ENCODE assay signal across 1 cellular context in the genomic region with DNA sequence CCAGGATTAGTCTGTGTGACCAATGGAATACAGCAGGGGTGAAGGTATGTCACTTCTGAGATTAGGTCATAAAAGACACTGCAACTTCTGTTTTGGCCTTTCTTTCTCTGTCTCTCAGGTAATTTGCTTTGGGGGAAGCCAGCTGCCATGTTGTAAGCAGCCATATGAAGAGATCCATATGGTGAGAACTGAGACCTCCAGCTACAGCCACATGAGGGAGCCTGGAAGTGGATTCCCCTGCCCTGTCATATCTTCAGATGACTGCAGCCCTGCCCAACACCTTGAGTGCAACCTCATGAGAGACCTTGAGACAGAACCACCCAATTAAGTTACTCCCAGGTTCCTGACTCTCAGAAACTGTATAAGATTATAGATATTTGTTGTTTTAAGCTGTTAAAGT.
TF ChIP-seq lines count a peak whose summit lies in the region.

No MANE protein-coding gene starts in this region.

TF ChIP-seq in GM23338, 12 proteins besides CTCF, POLR2A, EP300 and RAD21:
- TF ChIP-seq ZNF462 (CRISPR knock-in tag; IDR thresholded peaks at IDR 0.05) (0 out of 2 replicates have a peak, but pooled peaks have one; percentile 15), ZNF331 (CRISPR knock-in tag; IDR thresholded peaks at IDR 0.05; ENCODE audit: low read depth) (no peak)
